8 cellular contexts compared by ENCODE assay signal in the genomic region with DNA sequence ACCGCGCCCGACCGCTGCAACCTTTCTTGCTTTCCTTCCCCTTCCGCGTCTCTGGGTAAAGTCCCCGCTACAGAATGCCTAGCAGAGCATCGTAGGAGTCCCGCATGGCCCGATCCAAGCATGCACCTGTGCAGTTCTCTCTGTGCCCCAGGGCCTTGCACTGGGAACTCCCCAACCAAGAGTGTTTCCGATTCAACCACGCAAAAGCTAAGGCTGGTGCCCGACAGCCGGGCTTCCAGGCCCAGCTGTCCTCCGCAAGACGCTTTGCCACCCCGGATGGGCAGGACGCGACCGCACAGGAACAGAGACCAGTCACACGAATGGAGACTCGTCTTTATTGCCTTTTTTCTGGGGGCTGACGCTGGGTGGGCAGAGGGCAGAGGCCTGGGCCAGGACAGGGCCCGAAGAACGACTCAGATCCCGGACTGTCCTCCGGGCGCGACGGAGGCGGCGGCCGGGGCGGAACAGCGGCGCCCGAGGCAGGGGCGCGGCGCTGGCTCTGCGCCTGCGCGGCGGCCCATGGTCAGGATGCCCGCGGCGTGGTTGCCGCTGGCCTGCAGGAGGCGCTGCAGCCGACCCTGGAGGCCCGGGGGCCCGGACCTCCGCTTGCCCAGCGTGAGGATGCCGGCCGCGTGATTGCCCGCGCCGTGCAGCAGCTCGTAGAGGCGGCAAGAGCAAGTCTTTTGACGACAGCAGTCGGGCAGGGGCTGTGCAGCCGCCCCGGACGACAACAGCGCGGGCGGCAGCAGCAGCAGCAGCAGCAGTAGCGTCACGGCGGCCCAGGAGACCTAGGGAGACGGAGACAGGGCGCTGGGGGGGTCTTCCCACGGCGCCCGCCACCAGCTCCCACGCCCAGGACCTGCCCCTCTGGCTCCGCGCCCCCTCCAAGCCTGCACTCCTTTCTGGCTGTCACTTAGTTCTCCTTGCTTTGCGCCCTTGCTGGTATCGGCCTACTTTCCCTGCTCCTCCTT. TPM values are rescaled to one million over a fixed set of nuclear protein-coding genes. Genes with fewer than 3 reads are reported as not detected.
DNase-seq lines count a peak whose midpoint lies in the region; ATAC-seq and TF ChIP-seq lines count a peak whose summit lies in the region.

No MANE protein-coding gene starts in this region.

- CTCF ChIA-PET in CD8-positive, alpha-beta T cell (lab: Charles Lee): interaction anchor here (0.6 to 2.4 kb wide), 11 partner anchors 11 to 219 kb away, joined by 3 to 23 read pairs (median 3); partner anchors contain the start of gene GHDC

- H3K36me3 ChIP-seq in CD8-positive, alpha-beta T cell (ENCODE audit: insufficient read depth, low read length): no peaks in the 10 kb centered on the region
- no peaks in the 10 kb centered on the region for H3K36me3 ChIP-seq in heart left ventricle
- H3K36me3 ChIP-seq in tibial nerve: no peaks in the 10 kb centered on the region

- peaks cover 35% of the 10 kb centered on the region for H3K4me1 ChIP-seq in CD8-positive, alpha-beta T cell (ENCODE audit: insufficient read depth, low read length)
- H3K4me1 ChIP-seq in heart left ventricle: peaks cover 0 to 53% (median 27%) of the 10 kb centered on the region in 12 donors
- peaks cover 0 to 37% (median 24%) of the 10 kb centered on the region in 4 donors for H3K4me1 ChIP-seq in tibial nerve

- peak; percentile 49 to 88 (median 70) for DNase-seq in CD8-positive, alpha-beta T cell
- DNase-seq in KG1 (lab: John Stamatoyannopoulos, UW) (peak; percentile 87), SK-N-DZ (ENCODE audit: low spot score) (peak; percentile 84), heart left ventricle (peak; percentile 67 to 92 (median 80)), posterior cingulate gyrus (peak; percentile 48 to 97 (median 70)), tibial nerve (ENCODE audit: low spot score in 2 of 2) (peak; percentile 48 to 53)

- H3K27ac ChIP-seq in CD8-positive, alpha-beta T cell (ENCODE audit: low read depth, low read length): peak overlapping the region; percentile 42
- peak overlapping the region in 11 of 12 donors; percentile 67 to 88 (median 80) for H3K27ac ChIP-seq in heart left ventricle
- peak overlapping the region; percentile 10 to 82 (median 79) for H3K27ac ChIP-seq in tibial nerve

- peak; percentile 68 for TF ChIP-seq CTCF in CD8-positive, alpha-beta T cell (IDR thresholded peaks at IDR 0.05)
- TF ChIP-seq CTCF in heart left ventricle (IDR thresholded peaks at IDR 0.05) (peak; percentile 66 to 98 (median 88)), tibial nerve (IDR thresholded peaks at IDR 0.05) (peak; percentile 93 to 96 (median 95))

- POLR2A ChIA-PET in CD8-positive, alpha-beta T cell (lab: Charles Lee): interaction anchor here (0.6 to 2.6 kb wide), 4 partner anchors 10 to 205 kb away, joined by 3 to 16 read pairs (median 4); partner anchors contain the start of genes DNAJC7, GHDC and STAT3

- peak overlapping the region; percentile 90 for H3K4me3 Mint-ChIP-seq in CD8-positive, alpha-beta T cell
- H3K4me3 Mint-ChIP-seq in activated naive CD8-positive, alpha-beta T cell: peak overlapping the region; percentile 85

- TF ChIP-seq POLR2A in heart left ventricle (IDR thresholded peaks at IDR 0.05): peak in 1 of 2 donors; percentile 65
- peak; percentile 26 to 44 for TF ChIP-seq POLR2A in tibial nerve (IDR thresholded peaks at IDR 0.05)

- peaks cover 37% of the 10 kb centered on the region for H3K4me1 Mint-ChIP-seq in CD8-positive, alpha-beta T cell (ENCODE audit: low read depth)
- peaks cover 31% of the 10 kb centered on the region for H3K4me1 Mint-ChIP-seq in activated naive CD8-positive, alpha-beta T cell (ENCODE audit: low read depth)

- intact Hi-C loops in CD8-positive, alpha-beta T cell (cut with DNase I, micrococcal nuclease): loop anchor here in 1 of 2 experiments (1.0 to 5.0 kb wide), 5 partner anchors 10 to 352 kb away; partner anchors contain the start of genes GHDC, HSPB9, KAT2A and NAGLU
- intact Hi-C loops in heart left ventricle (cut with DNase I) (loop anchor here in 6 of 10 donors (5.0 to 10.0 kb wide), 6 partner anchors 62 to 348 kb away; partner anchors contain the start of genes HSPB9 (in 1 of the 6), KAT2A (in 1 of the 6) and STAT5B (in 1 of the 6)), posterior cingulate gyrus (cut with DNase I) (loop anchor here (5.0 kb wide), 2 partner anchors 67 to 93 kb away; partner anchors contain the start of gene STAT5B)

- no peaks in the 10 kb centered on the region for H3K36me3 Mint-ChIP-seq in CD8-positive, alpha-beta T cell
- no peaks in the 10 kb centered on the region for H3K36me3 Mint-ChIP-seq in activated naive CD8-positive, alpha-beta T cell

- no peaks in the 10 kb centered on the region for H3K9me3 Mint-ChIP-seq in CD8-positive, alpha-beta T cell
- no peaks in the 10 kb centered on the region for H3K9me3 Mint-ChIP-seq in activated naive CD8-positive, alpha-beta T cell (ENCODE audit: low read depth)

- H3K4me3 ChIP-seq in CD8-positive, alpha-beta T cell (ENCODE audit: low read depth, low read length): peak overlapping the region; percentile 75
- H3K4me3 ChIP-seq in heart left ventricle (peak overlapping the region; percentile 27 to 72 (median 61)), tibial nerve (peak overlapping the region; percentile 29 to 61 (median 58))

- peak in 1 of 2 donors; percentile 53 for TF ChIP-seq EP300 in tibial nerve (IDR thresholded peaks at IDR 0.05)

- H3K27me3 Mint-ChIP-seq in CD8-positive, alpha-beta T cell (ENCODE audit: low read depth): peaks cover 17% of the 10 kb centered on the region
- H3K27me3 Mint-ChIP-seq in activated naive CD8-positive, alpha-beta T cell: peaks cover 5% of the 10 kb centered on the region

- H3K27ac Mint-ChIP-seq in CD8-positive, alpha-beta T cell: peak overlapping the region; percentile 83
- peak overlapping the region; percentile 62 for H3K27ac Mint-ChIP-seq in activated naive CD8-positive, alpha-beta T cell

- ATAC-seq in CD8-positive, alpha-beta T cell: peak; percentile 54
- ATAC-seq in GM19455 (IDR thresholded peaks at IDR 0.05; ENCODE audit: unreplicated experiment) (peak; percentile 55), heart left ventricle (peak; percentile 41 to 89 (median 82))

- H3K9me3 ChIP-seq in CD8-positive, alpha-beta T cell (ENCODE audit: low read length): no peaks in the 10 kb centered on the region
- H3K9me3 ChIP-seq in heart left ventricle (no peaks in the 10 kb centered on the region), tibial nerve (no peaks in the 10 kb centered on the region)

- H3K27me3 ChIP-seq in CD8-positive, alpha-beta T cell (ENCODE audit: insufficient read depth, low read length): peaks cover 9% of the 10 kb centered on the region
- H3K27me3 ChIP-seq in heart left ventricle: peaks cover 0 to 28% (median 14%) of the 10 kb centered on the region in 9 donors
- H3K27me3 ChIP-seq in tibial nerve: peaks cover 0 to 32% of the 10 kb centered on the region in 2 donors

- 4 to 9% (median 5%) methylated on average over 52 to 83 of the region's 83 CpGs for WGBS in heart left ventricle, 4 donors
- WGBS in tibial nerve, 2 donors: 5 to 8% methylated on average over 42 to 49 of the region's 83 CpGs

RNA-seq across cellular contexts. Expression of gene HCRT, which starts 1.2 kb away (rescaled TPM):
- total RNA-seq in CD8-positive, alpha-beta T cell: not detected
- 5.2 and 24.4 TPM in 2 replicates for polyA plus RNA-seq in SK-N-DZ (2014; cell fraction: cytosol; rRNA removed)
- 3.8 and 17.4 TPM in 2 replicates for polyA plus RNA-seq in SK-N-DZ (2014; cell fraction: nucleus; rRNA removed)
- total RNA-seq in heart left ventricle (not detected), tibial nerve (not detected)
- polyA plus RNA-seq in heart left ventricle: not detected

RNA-seq across cellular contexts. Expression of gene KCNH4, which starts 3.1 kb away (rescaled TPM):
- under 1 TPM; 0.35 to 0.42 TPM for total RNA-seq in CD8-positive, alpha-beta T cell
- polyA plus RNA-seq in SK-N-DZ (2014; cell fraction: cytosol; rRNA removed): 4.0 TPM in 2 replicates
- 8.6 and 10.0 TPM in 2 replicates for polyA plus RNA-seq in SK-N-DZ (2014; cell fraction: nucleus; rRNA removed)
- total RNA-seq in heart left ventricle (under 1 TPM in 8 of 9 donors, not detected in 1; 0.07 to 0.28 (median 0.14) TPM), tibial nerve (under 1 TPM in 1 of 4 donors, not detected in 3; 0.30 TPM)
- under 1 TPM; 0.08 to 0.10 TPM for polyA plus RNA-seq in heart left ventricle

RNA-seq across cellular contexts. Expression of gene GHDC, which starts 10.3 kb away (rescaled TPM):
- total RNA-seq in CD8-positive, alpha-beta T cell: 1 to 10 TPM; 6.6 to 6.7 TPM
- polyA plus RNA-seq in SK-N-DZ (2014; cell fraction: cytosol; rRNA removed): 38.9 and 58.1 TPM in 2 replicates
- polyA plus RNA-seq in SK-N-DZ (2014; cell fraction: nucleus; rRNA removed): 111 and 145 TPM in 2 replicates
- 10 to 100 TPM in 3 of 9 donors, 1 to 10 TPM in 6; 4.9 to 17.3 (median 8.3) TPM for total RNA-seq in heart left ventricle
- polyA plus RNA-seq in heart left ventricle: 1 to 10 TPM; 6.2 to 9.4 TPM
- total RNA-seq in tibial nerve: 10 to 100 TPM; 36.4 to 77.9 (median 40.7) TPM

RNA-seq across cellular contexts. Expression of gene RAB5C, which starts 29.2 kb away (rescaled TPM):
- 10 to 100 TPM; 79.3 to 86.7 TPM for total RNA-seq in CD8-positive, alpha-beta T cell
- 88.1 and 90.3 TPM in 2 replicates for polyA plus RNA-seq in SK-N-DZ (2014; cell fraction: cytosol; rRNA removed)
- polyA plus RNA-seq in SK-N-DZ (2014; cell fraction: nucleus; rRNA removed): 51.0 and 78.7 TPM in 2 replicates
- 10 to 100 TPM; 30.9 to 99.1 (median 48.2) TPM for total RNA-seq in heart left ventricle
- polyA plus RNA-seq in heart left ventricle: 10 to 100 TPM; 29.0 to 90.9 TPM
- total RNA-seq in tibial nerve: 100 to 1,000 TPM in 3 of 4 donors, 10 to 100 TPM in 1; 94.8 to 137 (median 117) TPM

Comparison
In these comparisons a context has a peak if more than half of its experiments do, and no peak if none do; other contexts are left out.
1. Peak in every context shown above with its lines: DNase-seq, ATAC-seq, H3K4me3 ChIP-seq and H3K27ac ChIP-seq.